In genomic region chr4:37971202-37971601, GRCh38 we compare ENCODE assay signal across 15 cellular contexts. TPM values are rescaled to one million over a fixed set of nuclear protein-coding genes. Genes with fewer than 3 reads are reported as not detected.
"Had no signal": no experiment of that assay in that cellular context is flagged by ENCODE, and none has a peak within 500 bp of the region (broad histone marks: within the 10 kb centered on the region; RNA-seq: fewer than 3 reads in every experiment).

No MANE protein-coding gene starts in this region.

- H3K27ac ChIP-seq: adrenal gland, tibial nerve had no signal

- H3K9me3 Mint-ChIP-seq: activated B cell treated with CpG ODN at 0.5 μM for 24 hours; T-helper 1 cell treated with Interleukin-12 subunit alpha and Interleukin-12 subunit beta and Interleukin-4 antibody, amounts not matched to agents 30 μg/mL and 1 μg/mL, for 36 hours had no signal

- H3K27me3 ChIP-seq: adrenal gland, breast epithelium, colonic mucosa, pancreas, spleen, tibial nerve had no signal

- H3K4me1 ChIP-seq: breast epithelium had no signal

- H3K27ac Mint-ChIP-seq: activated B cell treated with CpG ODN at 0.5 μM for 24 hours; activated CD4-positive, alpha-beta T cell treated with anti-CD3 and anti-CD28 coated beads for 36 hours; activated naive CD8-positive, alpha-beta T cell; activated T-helper 2 cell treated with anti-CD3 and anti-CD28 coated beads, Interferon-gamma antibody, Interleukin-2, Interleukin-4, amounts not matched to agents 10 μg/mL and 5 μg/mL and 100 μg/mL, durations not matched to agents 14 hours and 24 hours and 36 hours; T-helper 1 cell treated with Interleukin-12 subunit alpha and Interleukin-12 subunit beta and Interleukin-4 antibody, amounts not matched to agents 30 μg/mL and 1 μg/mL, for 36 hours had no signal

- H3K4me3 ChIP-seq: adrenal gland, breast epithelium, colonic mucosa, pancreas, spleen, tibial nerve had no signal

- H3K9me3 ChIP-seq: adrenal gland, breast epithelium, colonic mucosa, pancreas, spleen, tibial nerve had no signal

- H3K36me3 ChIP-seq: adrenal gland, breast epithelium, colonic mucosa, pancreas, spleen, tibial nerve had no signal

- H3K4me3 Mint-ChIP-seq: activated B cell treated with CpG ODN at 0.5 μM for 24 hours; activated CD4-positive, alpha-beta T cell treated with anti-CD3 and anti-CD28 coated beads for 36 hours; activated naive CD8-positive, alpha-beta T cell; activated T-cell treated with anti-CD3 and anti-CD28 coated beads, Interleukin-2, amount 50 U/mL, for 4 hours; nephron; T-helper 1 cell treated with Interleukin-12 subunit alpha and Interleukin-12 subunit beta and Interleukin-4 antibody, amounts not matched to agents 30 μg/mL and 1 μg/mL, for 36 hours had no signal

- H3K27me3 Mint-ChIP-seq: activated B cell treated with CpG ODN at 0.5 μM for 24 hours; activated CD4-positive, alpha-beta T cell treated with anti-CD3 and anti-CD28 coated beads for 36 hours; activated naive CD8-positive, alpha-beta T cell had no signal

RNA-seq across cellular contexts. Expression of gene PTTG2, which starts 11.0 kb away (rescaled TPM):
- total RNA-seq: activated CD4-positive, alpha-beta T cell treated with anti-CD3 and anti-CD28 coated beads for 36 hours; activated T-cell treated with anti-CD3 and anti-CD28 coated beads, Interleukin-2, amount 50 U/mL, for 4 hours; activated T-helper 2 cell treated with anti-CD3 and anti-CD28 coated beads, Interferon-gamma antibody, Interleukin-2, Interleukin-4, amounts not matched to agents 10 μg/mL and 5 μg/mL and 100 μg/mL, durations not matched to agents 14 hours and 24 hours and 36 hours; epithelial cell of proximal tubule; fibroblast of lung had no signal
